In genomic region chr14:34872822-34873590, GRCh38 we compare ENCODE assay signal across 8 cellular contexts. TPM values are rescaled to one million over a fixed set of nuclear protein-coding genes. Genes with fewer than 3 reads are reported as not detected.
DNase-seq lines count a peak whose midpoint lies in the region; ATAC-seq lines count a peak whose summit lies in the region.

No MANE protein-coding gene starts in this region.

- peak overlapping the region; percentile 73 for H3K4me2 ChIP-seq in Karpas-422 (ENCODE audit: low read depth, low read length, poor library complexity, severe bottlenecking)

- no peaks in the 10 kb centered on the region for H3K9me3 Mint-ChIP-seq in activated CD4-positive, alpha-beta memory T cell treated with anti-CD3 and anti-CD28 coated beads, Interleukin-2, amount 10 ng/mL, durations not matched to agents 7 days and 5 days

- H3K9me3 ChIP-seq in Karpas-422 (ENCODE audit: low read length): no peaks in the 10 kb centered on the region

- no peaks in the 10 kb centered on the region for H4K20me1 ChIP-seq in Karpas-422 (ENCODE audit: insufficient read depth, low read depth, low read length)

- H3K4me1 Mint-ChIP-seq in activated CD4-positive, alpha-beta memory T cell treated with anti-CD3 and anti-CD28 coated beads, Interleukin-2, amount 10 ng/mL, durations not matched to agents 7 days and 5 days: peaks cover 52% of the 10 kb centered on the region

- H3K79me2 ChIP-seq in Karpas-422 (ENCODE audit: low read length): peaks cover 79% of the 10 kb centered on the region

- H3K4me3 Mint-ChIP-seq in activated CD4-positive, alpha-beta memory T cell treated with anti-CD3 and anti-CD28 coated beads, Interleukin-2, amount 10 ng/mL, durations not matched to agents 7 days and 5 days: peak overlapping the region; percentile 82

- DNase-seq in DMS 273 (lab: John Stamatoyannopoulos, UW; ENCODE audit: unreplicated experiment) (peak; percentile 51), DMS 273 treated with DMSO at 0.1 percent for 48 hours (lab: John Stamatoyannopoulos, UW) (no peak), Karpas-422 (peak; percentile 66), germinal center (ENCODE audit: low spot score) (peak; percentile 23), sciatic nerve (ENCODE audit: low spot score) (no peak)
- DNase-seq in activated CD4-positive, alpha-beta memory T cell treated with anti-CD3 and anti-CD28 coated beads, Interleukin-2, amount 10 ng/mL, durations not matched to agents 7 days and 5 days: no peak
- no peak for DNase-seq in activated CD8-positive, alpha-beta memory T cell treated with anti-CD3 and anti-CD28 coated beads, Interleukin-2, amount 50 U/mL, for 48 hours

- H3K27me3 ChIP-seq in Karpas-422 (ENCODE audit: low read length): no peaks in the 10 kb centered on the region

- CTCF ChIA-PET in activated CD4-positive, alpha-beta memory T cell treated with anti-CD3 and anti-CD28 coated beads, Interleukin-2, amount 10 ng/mL, durations not matched to agents 7 days and 5 days (lab: Charles Lee): interaction anchor here (0.8 to 1.2 kb wide), 3 partner anchors 108 to 200 kb away, joined by 3 to 4 read pairs (median 4); no protein-coding TSS in a partner anchor

- peaks cover 44% of the 10 kb centered on the region for H3K36me3 Mint-ChIP-seq in activated CD4-positive, alpha-beta memory T cell treated with anti-CD3 and anti-CD28 coated beads, Interleukin-2, amount 10 ng/mL, durations not matched to agents 7 days and 5 days (ENCODE audit: low read depth)

- H3K27me3 Mint-ChIP-seq in activated CD4-positive, alpha-beta memory T cell treated with anti-CD3 and anti-CD28 coated beads, Interleukin-2, amount 10 ng/mL, durations not matched to agents 7 days and 5 days: no peaks in the 10 kb centered on the region

- H3K9me2 ChIP-seq in Karpas-422 (replicated peaks; ENCODE audit: insufficient read depth, low read length): no peaks in the 10 kb centered on the region

- POLR2A ChIA-PET in activated CD4-positive, alpha-beta memory T cell treated with anti-CD3 and anti-CD28 coated beads, Interleukin-2, amount 10 ng/mL, durations not matched to agents 7 days and 5 days (lab: Charles Lee): interaction anchor here (0.6 to 3.7 kb wide), 24 partner anchors 9 to 531 kb away, joined by 3 to 93 read pairs (median 4); partner anchors contain the start of genes FAM177A1, NFKBIA, PPP2R3C and SNX6

- intact Hi-C loops in sciatic nerve (cut with DNase I): no loop called here

- H3K36me3 ChIP-seq in Karpas-422 (ENCODE audit: insufficient read depth, low read length): peaks cover 36% of the 10 kb centered on the region

- no peak overlapping the region for H2AFZ ChIP-seq in Karpas-422 (ENCODE audit: low read length)

- ATAC-seq in GM21515 (IDR thresholded peaks at IDR 0.05; ENCODE audit: unreplicated experiment) (peak; percentile 13), sciatic nerve (peak; percentile 68)

- peak overlapping the region; percentile 95 for H3K9ac ChIP-seq in Karpas-422 (ENCODE audit: low read length)

- peak overlapping the region; percentile 93 for H3K27ac ChIP-seq in Karpas-422 (ENCODE audit: low read length)

- peaks cover 35% of the 10 kb centered on the region for H3K4me1 ChIP-seq in Karpas-422 (ENCODE audit: low read length)

- peak overlapping the region; percentile 73 for H3K4me3 ChIP-seq in Karpas-422 (ENCODE audit: low read length)

- H3K27ac Mint-ChIP-seq in activated CD4-positive, alpha-beta memory T cell treated with anti-CD3 and anti-CD28 coated beads, Interleukin-2, amount 10 ng/mL, durations not matched to agents 7 days and 5 days: peak overlapping the region; percentile 92

RNA-seq across cellular contexts. Expression of gene BAZ1A, which starts 2.2 kb away (rescaled TPM):
- total RNA-seq in Karpas-422 (2014; rRNA removed; shearing (Covaris generic); ENCODE audit: low replicate concordance): 63.7 and 136 TPM in 2 replicates
- 10 to 100 TPM; 49.8 to 53.1 TPM for total RNA-seq in activated CD4-positive, alpha-beta memory T cell treated with anti-CD3 and anti-CD28 coated beads, Interleukin-2, amount 10 ng/mL, durations not matched to agents 7 days and 5 days
- total RNA-seq in sciatic nerve: 30.1 TPM

Comparison
In these comparisons a context has a peak if more than half of its experiments do, and no peak if none do; other contexts are left out.
1. DNase-seq: peak in DMS 273 (single experiment), Karpas-422 (single experiment) and germinal center (single experiment); none in DMS 273 treated with DMSO at 0.1 percent for 48 hours (single experiment), activated CD4-positive, alpha-beta memory T cell treated with anti-CD3 and anti-CD28 coated beads, Interleukin-2, amount 10 ng/mL, durations not matched to agents 7 days and 5 days (single experiment), sciatic nerve (single experiment) and activated CD8-positive, alpha-beta memory T cell treated with anti-CD3 and anti-CD28 coated beads, Interleukin-2, amount 50 U/mL, for 48 hours (single experiment).